1 cellular context compared by ENCODE assay signal in genomic region chr3:44160818-44161217, GRCh38.
TF ChIP-seq lines count a peak whose summit lies in the region.

No MANE protein-coding gene starts in this region.

TF ChIP-seq in GM23338, 12 proteins besides CTCF, POLR2A, EP300 and RAD21 (continued from another document):
- no peak for TF ChIP-seq EZH2phosphoT487 (IDR thresholded peaks at IDR 0.05; ENCODE audit: unreplicated experiment)
- TF ChIP-seq REST (IDR thresholded peaks at IDR 0.05; ENCODE audit: unreplicated experiment) = no peak
- no peak for TF ChIP-seq STAT1 (IDR thresholded peaks at IDR 0.05; ENCODE audit: unreplicated experiment)
